ENCODE assay signal across 9 cellular contexts in the genomic region with DNA sequence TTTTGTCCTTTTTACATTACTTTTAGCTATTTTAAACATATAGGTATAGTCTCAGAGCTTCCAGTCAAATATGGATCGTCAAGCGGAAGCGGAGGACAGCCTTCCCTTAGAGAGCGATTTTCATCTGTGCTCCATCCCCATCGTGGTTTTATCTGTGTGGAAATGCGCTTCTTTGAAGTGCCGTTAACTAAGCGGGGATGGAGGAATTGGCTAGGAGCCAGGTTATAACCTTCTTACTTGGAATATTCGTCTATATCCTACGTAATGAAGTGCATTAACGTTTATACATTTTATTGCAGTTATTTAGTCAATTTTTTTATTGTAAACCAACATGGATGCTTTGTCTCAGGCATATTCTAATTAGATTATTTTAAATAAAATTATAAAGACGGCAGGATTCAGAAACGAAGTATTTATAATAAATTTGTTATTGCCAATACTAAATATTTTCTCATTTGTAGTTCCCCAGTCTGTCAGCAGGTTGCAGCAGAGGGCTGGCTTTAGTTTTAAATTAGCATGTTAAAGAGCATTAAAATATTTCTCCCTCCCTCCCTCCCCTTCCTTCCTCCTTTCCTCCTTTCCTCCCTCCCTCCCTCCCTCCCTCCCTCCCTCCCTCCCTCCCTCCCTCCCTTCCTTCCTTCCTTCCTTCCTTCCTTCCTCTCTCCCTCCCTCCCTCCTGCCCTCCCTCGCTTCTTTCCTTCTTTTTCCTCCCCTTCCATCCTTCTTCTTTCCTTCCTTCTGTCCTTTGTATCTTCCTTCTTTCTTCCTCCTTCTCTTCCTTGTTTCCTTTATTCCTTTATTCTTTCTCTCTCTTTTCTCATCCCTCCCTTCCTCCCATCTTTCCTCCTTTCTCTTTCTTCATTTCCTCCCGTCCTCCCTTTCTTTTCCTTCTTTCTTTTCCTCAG.
DNase-seq lines count a peak whose midpoint lies in the region; ATAC-seq and TF ChIP-seq lines count a peak whose summit lies in the region.
"Had no signal": no experiment of that assay in that cellular context is flagged by ENCODE, and none has a peak within 500 bp of the region (broad histone marks: within the 10 kb centered on the region; RNA-seq: fewer than 3 reads in every experiment).

No MANE protein-coding gene starts in this region.

- POLR2A ChIA-PET in AG04449 (lab: Yijun Ruan, JAX): interaction anchor here (0.9 kb wide), 1 partner anchor 22 kb away, joined by 4 read pairs; no protein-coding TSS in a partner anchor

- no peak overlapping the region for H3K27ac Mint-ChIP-seq in osteocyte (ENCODE audit: unreplicated experiment)

- ATAC-seq in GM21528 (IDR thresholded peaks at IDR 0.05; ENCODE audit: low FRiP score, unreplicated experiment): no peak

- H3K4me1 Mint-ChIP-seq in osteocyte (ENCODE audit: unreplicated experiment): peaks cover 13% of the 10 kb centered on the region

- no peaks in the 10 kb centered on the region for H3K36me3 Mint-ChIP-seq in osteocyte (ENCODE audit: unreplicated experiment)

- peaks cover 8% of the 10 kb centered on the region for H3K9me3 Mint-ChIP-seq in osteocyte (ENCODE audit: unreplicated experiment)
- H3K9me3 Mint-ChIP-seq: central memory CD8-positive, alpha-beta T cell had no signal

- H3K4me3 ChIP-seq in AG04449 (ENCODE audit: low read depth, low read length): no peak overlapping the region

- DNase-seq in AG04449 (ENCODE audit: low read depth, low spot score) (no peak), NCI-H748 treated with DMSO at 0.1 percent for 48 hours (lab: John Stamatoyannopoulos, UW) (peak; percentile 13), cerebellar cortex (ENCODE audit: low spot score) (peak; percentile 22), osteocyte (ENCODE audit: extremely low spot score, unreplicated experiment) (no peak), GDM1 (lab: John Stamatoyannopoulos, UW) (no peak), 8988T (no peak)

- CTCF ChIA-PET in AG04449 (lab: Yijun Ruan, JAX): interaction anchor here (0.6 to 4.9 kb wide), 17 partner anchors 8 to 543 kb away, joined by 3 to 87 read pairs (median 3); no protein-coding TSS in a partner anchor

- no peak overlapping the region for H3K4me3 Mint-ChIP-seq in osteocyte (ENCODE audit: unreplicated experiment)
- H3K4me3 Mint-ChIP-seq: central memory CD8-positive, alpha-beta T cell had no signal

- TF ChIP-seq CTCF in AG04449 (IDR thresholded peaks at IDR 0.05; ENCODE audit: insufficient read depth, low read length, missing control alignments) (peak; percentile 36), GM12873 (IDR thresholded peaks at IDR 0.05; ENCODE audit: insufficient read depth, low read depth, low read length, missing control alignments) (peak; percentile 44), osteocyte (IDR thresholded peaks at IDR 0.05) (peak; percentile 74)

- no peaks in the 10 kb centered on the region for H3K27me3 Mint-ChIP-seq in osteocyte (ENCODE audit: unreplicated experiment)

Comparison
In these comparisons a context has a peak if more than half of its experiments do, and no peak if none do; other contexts are left out.
1. DNase-seq: peak in NCI-H748 treated with DMSO at 0.1 percent for 48 hours (single experiment) and cerebellar cortex (single experiment); none in AG04449 (single experiment), osteocyte (single experiment), GDM1 (single experiment) and 8988T (single experiment).
2. Peak in every context shown above with its lines, with median percentiles within 50 percentile points of each other: CTCF ChIP-seq.